Comparison of ENCODE assay signal across 11 cellular contexts in the genomic region with DNA sequence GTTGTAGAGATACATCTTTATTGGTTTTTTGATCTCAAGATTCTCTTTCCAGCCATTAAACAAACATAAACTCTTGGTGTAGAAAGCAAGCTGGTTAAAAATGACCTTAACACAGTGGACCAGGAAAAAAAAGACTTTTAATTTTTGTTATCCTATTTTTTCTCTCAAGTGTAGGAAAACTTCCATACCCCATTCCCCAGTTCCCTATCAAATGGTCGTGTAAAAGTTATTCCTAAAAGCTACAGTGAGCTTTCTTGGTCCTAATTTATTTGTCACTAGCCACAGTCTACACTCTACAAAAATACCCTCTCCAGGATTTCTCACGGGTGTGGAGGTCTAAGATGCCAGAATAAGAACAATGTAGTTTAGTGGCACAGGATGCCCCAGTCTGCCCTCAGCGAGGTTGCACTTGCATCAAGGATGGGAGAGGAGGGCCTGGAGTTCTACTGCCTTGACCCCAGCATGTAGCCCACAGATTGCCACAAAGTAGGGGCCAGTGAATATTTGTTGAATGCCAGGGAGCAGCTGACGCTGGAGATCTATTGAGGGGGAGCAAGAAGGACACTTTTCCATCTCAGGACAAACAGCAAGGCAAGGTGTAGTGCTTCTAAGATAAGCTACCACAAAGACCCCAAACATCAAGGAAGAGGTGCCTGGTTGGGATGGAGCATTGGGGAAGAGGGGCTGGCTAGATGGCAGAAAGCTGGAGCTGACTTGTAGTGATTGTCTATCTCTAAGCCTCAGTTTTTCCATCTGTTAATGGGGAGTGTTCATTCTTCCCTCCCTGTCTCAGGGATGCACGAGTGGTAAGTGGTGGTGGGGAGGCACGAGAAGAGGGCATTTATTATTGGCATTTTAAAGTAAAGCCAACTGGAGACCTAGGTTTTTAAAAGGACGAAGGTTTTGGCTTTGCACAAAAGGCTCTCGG. TPM values are rescaled to one million over a fixed set of nuclear protein-coding genes. Genes with fewer than 3 reads are reported as not detected.
A peak's percentile ranks its signal among the peaks of the same experiment; 100 is the strongest.
DNase-seq lines count a peak whose midpoint lies in the region; ATAC-seq, FAIRE-seq and TF ChIP-seq lines count a peak whose summit lies in the region.
"Had no signal": no experiment of that assay in that cellular context is flagged by ENCODE, and none has a peak within 500 bp of the region (broad histone marks: within the 10 kb centered on the region; RNA-seq: fewer than 3 reads in every experiment).

No MANE protein-coding gene starts in this region.

- no peaks in the 10 kb centered on the region for H3K36me3 ChIP-seq in CD8-positive, alpha-beta T cell (ENCODE audit: insufficient read depth, low read length)
- H3K36me3 ChIP-seq in MM.1S (replicated peaks; ENCODE audit: insufficient read depth, low read length), result no peaks in the 10 kb centered on the region
- H3K36me3 ChIP-seq in H1 (ENCODE audit: control insufficient read depth in 2 of 4, insufficient read depth in 4 of 4, low read length in 3 of 4), result peaks cover 0 to 9% (median 0%) of the 10 kb centered on the region in 4 experiments; a peak in 1 of 8 replicates

- peaks cover 18% of the 10 kb centered on the region for H3K27me3 ChIP-seq in CD8-positive, alpha-beta T cell (ENCODE audit: insufficient read depth, low read length)
- H3K27me3 ChIP-seq in MM.1S (replicated peaks; ENCODE audit: insufficient read depth, low read length), result peaks cover 7% of the 10 kb centered on the region; the same call in 1 of the 2 replicates
- H3K27me3 ChIP-seq in H1 (replicated peaks in 1 of 4; ENCODE audit: control insufficient read depth in 3 of 4, extremely low read depth in 1 of 4, insufficient read depth in 3 of 4, low read length in 3 of 4), result peaks cover 3 to 12% (median 10%) of the 10 kb centered on the region in 4 experiments; a peak in 6 of 7 replicates

- H3K4me2 ChIP-seq in MM.1S (ENCODE audit: low read depth, low read length) (peak overlapping the region; percentile 98; the same call in 1 of the 2 replicates), H1 (ENCODE audit: insufficient read depth in 1 of 2, low read depth in 2 of 2, low read length in 2 of 2) (peak overlapping the region; percentile 78 to 90)

- peaks cover 21% of the 10 kb centered on the region for H3K23me2 ChIP-seq in H1 (ENCODE audit: low read depth, low read length)

- no peak overlapping the region for H3K23ac ChIP-seq in H1 (ENCODE audit: insufficient read length)

- H3K79me2 ChIP-seq in MM.1S (ENCODE audit: low read length), result no peaks in the 10 kb centered on the region
- H3K79me2 ChIP-seq in H1 (ENCODE audit: control insufficient read depth in 1 of 2, insufficient read depth in 2 of 2, low read length in 2 of 2), result peaks cover 0 to 14% of the 10 kb centered on the region in 2 experiments; a peak in 1 of 4 replicates

- H3K9ac ChIP-seq in MM.1S (ENCODE audit: low read length), result no peak overlapping the region
- peak overlapping the region in 3 of 4 experiments; percentile 5 to 25 (median 16); a peak in 3 of 7 replicates for H3K9ac ChIP-seq in H1 (replicated peaks in 1 of 4; ENCODE audit: extremely low read depth in 1 of 4, low read depth in 3 of 4, low read length in 3 of 4)

- ATAC-seq in CD8-positive, alpha-beta T cell, result no peak
- ATAC-seq in natural killer cell treated with Interleukin-12 subunit alpha and Interleukin-12 subunit beta and Interleukin-15 and Interleukin-18, amount 100 ng/mL, for 72 hours, result no peak
- ATAC-seq in GM19023 (IDR thresholded peaks at IDR 0.05; ENCODE audit: unreplicated experiment), result no peak
- ATAC-seq in HG03378 (IDR thresholded peaks at IDR 0.05; ENCODE audit: unreplicated experiment), result no peak
- no peak for ATAC-seq in GM21737 (IDR thresholded peaks at IDR 0.05; ENCODE audit: unreplicated experiment)

- TF ChIP-seq RAD21 in H1 (IDR thresholded peaks at IDR 0.05 in 1 of 2, conservative IDR thresholded peaks at IDR 0.05 in 1 of 2; ENCODE audit: low read depth in 2 of 2, low read length in 2 of 2), result no peak

- no peak for DNase-seq in CD8-positive, alpha-beta T cell
- no peak for DNase-seq in MM.1S
- DNase-seq in H1 (ENCODE audit: low read depth in 1 of 2, low spot score in 2 of 2), result no peak
- no peak for DNase-seq in natural killer cell treated with Interleukin-12 subunit alpha and Interleukin-12 subunit beta and Interleukin-15 and Interleukin-18, amount 100 ng/mL, for 72 hours (ENCODE audit: low spot score)
- no peak for DNase-seq in SK-N-DZ (ENCODE audit: low spot score)
- DNase-seq: activated CD4-positive, CD25-positive, alpha-beta regulatory T cell treated with anti-CD3 and anti-CD28 coated beads, Interleukin-2, amount 50 U/mL, for 72 hours; DND-41; stimulated activated naive CD4-positive, alpha-beta T cell treated with Interleukin-2 at 50 U/mL for 16 hours had no signal

- peak overlapping the region; percentile 65 for H2AK5ac ChIP-seq in H1 (ENCODE audit: low read depth, low read length)

- no peak overlapping the region for H3K27ac Mint-ChIP-seq in CD8-positive, alpha-beta T cell
- H3K27ac Mint-ChIP-seq in natural killer cell treated with Interleukin-12 subunit alpha and Interleukin-12 subunit beta and Interleukin-15 and Interleukin-18, amount 100 ng/mL, for 72 hours, result no peak overlapping the region

- no peak for FAIRE-seq in H1 (lab: Jason Lieb, UNC)

- no peaks in the 10 kb centered on the region for H3F3A ChIP-seq in MM.1S (ENCODE audit: insufficient read depth, low read length)

- no peak for TF ChIP-seq EP300 in H1 (IDR thresholded peaks at IDR 0.05; ENCODE audit: borderline replicate concordance in 1 of 2, low read depth in 2 of 2, low read length in 2 of 2)

- peak overlapping the region; percentile 82 for H3K4ac ChIP-seq in H1 (replicated peaks; ENCODE audit: insufficient read length, low read depth, low read length)

- H4K91ac ChIP-seq in H1 (replicated peaks; ENCODE audit: insufficient read length, low read length), result peak overlapping the region; percentile 67

- no peak overlapping the region for H3K14ac ChIP-seq in H1 (ENCODE audit: insufficient read length)

- H3K79me1 ChIP-seq in H1 (ENCODE audit: low read depth, low read length), result no peaks in the 10 kb centered on the region

- peaks cover 7% of the 10 kb centered on the region for H3K4me1 Mint-ChIP-seq in CD8-positive, alpha-beta T cell (ENCODE audit: low read depth)
- peaks cover 0 to 4% of the 10 kb centered on the region in 2 donors for H3K4me1 Mint-ChIP-seq in natural killer cell treated with Interleukin-12 subunit alpha and Interleukin-12 subunit beta and Interleukin-15 and Interleukin-18, amount 100 ng/mL, for 72 hours (ENCODE audit: low read depth in 2 of 2)

- H3K36me3 Mint-ChIP-seq in CD8-positive, alpha-beta T cell, result no peaks in the 10 kb centered on the region
- H3K36me3 Mint-ChIP-seq in natural killer cell treated with Interleukin-12 subunit alpha and Interleukin-12 subunit beta and Interleukin-15 and Interleukin-18, amount 100 ng/mL, for 72 hours, result no peaks in the 10 kb centered on the region

- H3K27ac ChIP-seq in CD8-positive, alpha-beta T cell (ENCODE audit: low read depth, low read length), result no peak overlapping the region
- no peak overlapping the region for H3K27ac ChIP-seq in MM.1S (ENCODE audit: low read length)
- H3K27ac ChIP-seq in H1 (ENCODE audit: low read depth, low read length), result no peak overlapping the region

- H3K9me3 Mint-ChIP-seq in CD8-positive, alpha-beta T cell, result no peaks in the 10 kb centered on the region
- no peaks in the 10 kb centered on the region for H3K9me3 Mint-ChIP-seq in natural killer cell treated with Interleukin-12 subunit alpha and Interleukin-12 subunit beta and Interleukin-15 and Interleukin-18, amount 100 ng/mL, for 72 hours

- POLR2A ChIA-PET in CD8-positive, alpha-beta T cell (lab: Charles Lee), result no interaction called here
- POLR2A ChIA-PET in H1 (lab: Charles Lee; ENCODE audit: partially characterized antibody), result interaction anchor here (0.8 to 4.8 kb wide), 15 partner anchors 11 to 198 kb away, joined by 3 to 43 read pairs (median 4); a partner anchor contains a TSS

- no peak overlapping the region for H3K4me3 ChIP-seq in CD8-positive, alpha-beta T cell (ENCODE audit: low read depth, low read length)
- H3K4me3 ChIP-seq in MM.1S (ENCODE audit: low read length) (no peak overlapping the region), H1 (ENCODE audit: extremely low read depth in 1 of 4, insufficient read depth in 2 of 4, low read depth in 3 of 4, low read length in 4 of 4) (peak overlapping the region; percentile 81 to 89 (median 84))

- TF ChIP-seq CTCF in CD8-positive, alpha-beta T cell (IDR thresholded peaks at IDR 0.05), result no peak
- TF ChIP-seq CTCF in MM.1S (IDR thresholded peaks at IDR 0.05; ENCODE audit: low read length), result no peak
- no peak for TF ChIP-seq CTCF in H1 (IDR thresholded peaks at IDR 0.05; ENCODE audit: control extremely low read depth in 1 of 3, insufficient read depth in 1 of 3, low read depth in 1 of 3, low read length in 3 of 3)

- 0 out of 2 replicates have a peak overlapping the region, but pooled peaks have one; percentile 29 for H2BK5ac ChIP-seq in H1 (ENCODE audit: low read depth, low read length)

- peak overlapping the region; percentile 35 for H3K4me3 Mint-ChIP-seq in CD8-positive, alpha-beta T cell
- H3K4me3 Mint-ChIP-seq in natural killer cell treated with Interleukin-12 subunit alpha and Interleukin-12 subunit beta and Interleukin-15 and Interleukin-18, amount 100 ng/mL, for 72 hours, result peak overlapping the region; percentile 57

- peaks cover 4% of the 10 kb centered on the region for H3K4me1 ChIP-seq in CD8-positive, alpha-beta T cell (ENCODE audit: insufficient read depth, low read length)
- H3K4me1 ChIP-seq in MM.1S (ENCODE audit: low read length), result peaks cover 4% of the 10 kb centered on the region; the same call in 1 of the 2 replicates
- peaks cover 14 to 36% (median 20%) of the 10 kb centered on the region in 4 experiments; a peak in 6 of 7 replicates for H3K4me1 ChIP-seq in H1 (replicated peaks in 1 of 4; ENCODE audit: control insufficient read depth in 3 of 4, insufficient read depth in 4 of 4, low read length in 3 of 4)

- H2AFZ ChIP-seq in MM.1S (ENCODE audit: low read length) (no peak overlapping the region), H1 (ENCODE audit: low read length) (no peak overlapping the region)

- no peak overlapping the region for H2BK15ac ChIP-seq in H1 (ENCODE audit: low read length)

- no peak overlapping the region for H4K5ac ChIP-seq in H1 (ENCODE audit: insufficient read length, low read depth, low read length)

- H3K56ac ChIP-seq in H1 (replicated peaks; ENCODE audit: insufficient read length, low read depth, low read length), result no peak overlapping the region

- intact Hi-C loops in CD8-positive, alpha-beta T cell (cut with DNase I, micrococcal nuclease), result no loop called here

- H4K8ac ChIP-seq in H1 (ENCODE audit: extremely low read depth, insufficient read depth, low read length), result no peak overlapping the region

- H3K27me3 Mint-ChIP-seq in CD8-positive, alpha-beta T cell (ENCODE audit: low read depth), result peaks cover 43% of the 10 kb centered on the region
- H3K27me3 Mint-ChIP-seq in natural killer cell treated with Interleukin-12 subunit alpha and Interleukin-12 subunit beta and Interleukin-15 and Interleukin-18, amount 100 ng/mL, for 72 hours, result peaks cover 35 to 46% of the 10 kb centered on the region in 2 donors

- H3K9me2 ChIP-seq in MM.1S (replicated peaks; ENCODE audit: insufficient read depth, low read length), result no peaks in the 10 kb centered on the region

- CTCF ChIA-PET in CD8-positive, alpha-beta T cell (lab: Charles Lee), result interaction anchor here (1.0 to 10.7 kb wide), 4 partner anchors 57 to 101 kb away, joined by 3 to 149 read pairs (median 4); no protein-coding TSS in a partner anchor
- CTCF ChIA-PET in H1 (lab: Charles Lee; ENCODE audit: partially characterized antibody), result interaction anchor here (0.6 to 17.0 kb wide), 8 partner anchors 8 to 314 kb away, joined by 3 to 184 read pairs (median 4); no protein-coding TSS in a partner anchor

- H2BK20ac ChIP-seq in H1 (ENCODE audit: low read length), result no peak overlapping the region

- 63% methylated on average over 8 of the region's 8 CpGs; no CpG with 5 or more reads in 1 of the 2 experiments for WGBS in H1 (ENCODE audit: extremely low coverage in 1 of 2, insufficient coverage in 1 of 2, insufficient read length in 1 of 2, insufficient replicate concordance in 2 of 2, low coverage in 1 of 2, low lambda C conversion rate in 2 of 2, missing lambda C conversion rate in 1 of 2), 2 experiments

- no peaks in the 10 kb centered on the region for H3K9me3 ChIP-seq in CD8-positive, alpha-beta T cell (ENCODE audit: low read length)
- H3K9me3 ChIP-seq in MM.1S (replicated peaks; ENCODE audit: insufficient read depth, low read length) (no peaks in the 10 kb centered on the region), H1 (ENCODE audit: insufficient read depth in 2 of 2, low read depth in 1 of 2, low read length in 1 of 2) (no peaks in the 10 kb centered on the region)

- H3K18ac ChIP-seq in H1 (ENCODE audit: extremely low read depth, low read length), result no peak overlapping the region; the same call in 1 of the 2 replicates

- H2BK120ac ChIP-seq in H1 (replicated peaks; ENCODE audit: low read depth, low read length), result peak overlapping the region; percentile 82

- no peak for TF ChIP-seq POLR2A in H1 (IDR thresholded peaks at IDR 0.05; ENCODE audit: control extremely low read depth in 1 of 2, low read depth in 2 of 2, low read length in 2 of 2)

- H4K20me1 ChIP-seq in MM.1S (ENCODE audit: insufficient read depth, low read length) (no peaks in the 10 kb centered on the region), H1 (replicated peaks in 1 of 2; ENCODE audit: control insufficient read depth in 1 of 2, insufficient read depth in 2 of 2, low read length in 2 of 2) (no peaks in the 10 kb centered on the region)

- H2BK12ac ChIP-seq in H1 (ENCODE audit: low read depth, low read length), result peak overlapping the region; percentile 82; the same call in 1 of the 2 replicates

RNA-seq across cellular contexts. Expression of a gene that starts 1.8 kb away (rescaled TPM):
- total RNA-seq in CD8-positive, alpha-beta T cell, result under 1 TPM in 1 of 2 experiments, not detected in 1; 0.22 TPM
- 28.8 and 29.9 TPM in 2 replicates for total RNA-seq in H1 (2021; fragmentation: NEBNext Ultra II Directional; extraction: Animal tissue kit (Norgen Biotek cat#: 25700))
- 20.3 and 30.3 TPM in 2 replicates for polyA plus RNA-seq in H1 (2011; rRNA removed)
- 31.1 TPM for polyA plus RNA-seq in H1 (2011; cell fraction: cytosol; rRNA removed)
- 25.5 TPM for polyA plus RNA-seq in H1 (2011; cell fraction: nucleus; rRNA removed)
- polyA plus RNA-seq in H1 (2012, experiment 1 of 2), result 19.1 to 20.7 TPM (median 20.2 TPM) in 4 replicates
- 25.3 TPM for polyA plus RNA-seq in H1 (2012, experiment 2 of 2)
- polyA plus RNA-seq in H1 (2013, experiment 1 of 2), result 18.5 TPM
- 18.8 TPM for polyA plus RNA-seq in H1 (2013, experiment 2 of 2)
- 20.0 and 29.7 TPM in 2 replicates for polyA minus RNA-seq in H1 (2011; rRNA and poly(A)+ RNA removed)
- 19.9 TPM for polyA minus RNA-seq in H1 (2011; cell fraction: cytosol; rRNA and poly(A)+ RNA removed)
- 35.5 TPM for polyA minus RNA-seq in H1 (2011; cell fraction: nucleus; rRNA and poly(A)+ RNA removed)
- under 1 TPM; 0.33 to 0.36 TPM for total RNA-seq in natural killer cell treated with Interleukin-12 subunit alpha and Interleukin-12 subunit beta and Interleukin-15 and Interleukin-18, amount 100 ng/mL, for 72 hours
- polyA plus RNA-seq in SK-N-DZ (2014; cell fraction: cytosol; rRNA removed), result 4.7 and 6.8 TPM in 2 replicates
- polyA plus RNA-seq in SK-N-DZ (2014; cell fraction: nucleus; rRNA removed), result 3.6 and 6.5 TPM in 2 replicates

RNA-seq across cellular contexts. Expression of a gene that starts 16.6 kb away (rescaled TPM):
- total RNA-seq in CD8-positive, alpha-beta T cell, result 1 to 10 TPM; 5.2 to 5.8 TPM
- 30.3 and 32.3 TPM in 2 replicates for total RNA-seq in H1 (2021; fragmentation: NEBNext Ultra II Directional; extraction: Animal tissue kit (Norgen Biotek cat#: 25700))
- polyA plus RNA-seq in H1 (2011; rRNA removed), result 9.1 and 11.1 TPM in 2 replicates
- 22.2 TPM for polyA plus RNA-seq in H1 (2011; cell fraction: cytosol; rRNA removed)
- polyA plus RNA-seq in H1 (2011; cell fraction: nucleus; rRNA removed), result 23.2 TPM
- polyA plus RNA-seq in H1 (2012, experiment 1 of 2), result 22.2 to 27.8 TPM (median 23.6 TPM) in 4 replicates
- polyA plus RNA-seq in H1 (2012, experiment 2 of 2), result 2.6 TPM
- polyA plus RNA-seq in H1 (2013, experiment 1 of 2), result 25.3 TPM
- 24.9 TPM for polyA plus RNA-seq in H1 (2013, experiment 2 of 2)
- 19.7 and 28.6 TPM in 2 replicates for polyA minus RNA-seq in H1 (2011; rRNA and poly(A)+ RNA removed)
- 17.6 TPM for polyA minus RNA-seq in H1 (2011; cell fraction: cytosol; rRNA and poly(A)+ RNA removed)
- 39.2 TPM for polyA minus RNA-seq in H1 (2011; cell fraction: nucleus; rRNA and poly(A)+ RNA removed)
- total RNA-seq in natural killer cell treated with Interleukin-12 subunit alpha and Interleukin-12 subunit beta and Interleukin-15 and Interleukin-18, amount 100 ng/mL, for 72 hours, result 10 to 100 TPM; 17.8 to 34.3 TPM
- polyA plus RNA-seq in SK-N-DZ (2014; cell fraction: cytosol; rRNA removed), result 29.1 and 30.9 TPM in 2 replicates
- polyA plus RNA-seq in SK-N-DZ (2014; cell fraction: nucleus; rRNA removed), result 49.7 and 54.8 TPM in 2 replicates

RNA-seq across cellular contexts. Expression of a gene that starts 55.1 kb away (rescaled TPM):
- 1 to 10 TPM; 5.9 to 6.4 TPM for total RNA-seq in CD8-positive, alpha-beta T cell
- 25.9 and 26.6 TPM in 2 replicates for total RNA-seq in H1 (2021; fragmentation: NEBNext Ultra II Directional; extraction: Animal tissue kit (Norgen Biotek cat#: 25700))
- polyA plus RNA-seq in H1 (2011; rRNA removed), result 18.3 and 25.6 TPM in 2 replicates
- polyA plus RNA-seq in H1 (2011; cell fraction: cytosol; rRNA removed), result 16.4 TPM
- polyA plus RNA-seq in H1 (2011; cell fraction: nucleus; rRNA removed), result 42.3 TPM
- polyA plus RNA-seq in H1 (2012, experiment 1 of 2), result 16.5 to 19.4 TPM (median 18.4 TPM) in 4 replicates
- polyA plus RNA-seq in H1 (2012, experiment 2 of 2), result 19.5 TPM
- polyA plus RNA-seq in H1 (2013, experiment 1 of 2), result 37.7 TPM
- polyA plus RNA-seq in H1 (2013, experiment 2 of 2), result 38.4 TPM
- 20.3 and 31.0 TPM in 2 replicates for polyA minus RNA-seq in H1 (2011; rRNA and poly(A)+ RNA removed)
- polyA minus RNA-seq in H1 (2011; cell fraction: cytosol; rRNA and poly(A)+ RNA removed), result 6.8 TPM
- polyA minus RNA-seq in H1 (2011; cell fraction: nucleus; rRNA and poly(A)+ RNA removed), result 18.5 TPM
- 10 to 100 TPM; 41.4 to 62.7 TPM for total RNA-seq in natural killer cell treated with Interleukin-12 subunit alpha and Interleukin-12 subunit beta and Interleukin-15 and Interleukin-18, amount 100 ng/mL, for 72 hours
- polyA plus RNA-seq in SK-N-DZ (2014; cell fraction: cytosol; rRNA removed), result 6.4 and 9.9 TPM in 2 replicates
- 13.5 and 19.3 TPM in 2 replicates for polyA plus RNA-seq in SK-N-DZ (2014; cell fraction: nucleus; rRNA removed)

Comparison
In these comparisons a context has a peak if more than half of its experiments do, and no peak if none do; other contexts are left out.
1. H3K4me3 ChIP-seq: peak in H1 (4 of 4); none in CD8-positive, alpha-beta T cell (single experiment) and MM.1S (single experiment).
2. RNA of a gene that starts 1.8 kb away (total RNA-seq): 28.8 to 29.9 TPM in H1; 0.33 to 0.36 TPM in natural killer cell treated with Interleukin-12 subunit alpha and Interleukin-12 subunit beta and Interleukin-15 and Interleukin-18, amount 100 ng/mL, for 72 hours and 0.22 TPM in CD8-positive, alpha-beta T cell; every median in the first group is over 10 times any median in the second.